ENCODE assay signal across 31 cellular contexts in the genomic region with DNA sequence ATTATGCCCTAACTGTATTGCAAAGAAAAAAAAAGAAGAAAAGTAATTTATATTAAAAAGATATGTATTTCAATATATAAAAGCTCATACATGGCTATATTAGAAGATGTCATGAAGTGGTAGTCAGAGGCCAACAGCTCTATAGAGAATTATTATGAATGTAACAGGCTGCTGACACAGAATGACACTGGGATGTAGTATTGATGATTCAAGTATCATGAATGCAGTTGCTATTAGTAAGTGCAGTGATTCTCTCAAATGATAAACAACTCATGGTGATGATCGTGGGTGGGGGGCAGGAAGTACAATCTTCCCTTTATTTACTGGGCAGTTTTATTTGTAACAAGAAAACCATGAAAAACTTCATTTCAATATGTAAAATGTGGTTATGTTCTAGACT.
A peak's percentile ranks its signal among the peaks of the same experiment; 100 is the strongest.
DNase-seq lines count a peak whose midpoint lies in the region; ATAC-seq, FAIRE-seq and TF ChIP-seq lines count a peak whose summit lies in the region.
"Had no signal": no experiment of that assay in that cellular context is flagged by ENCODE, and none has a peak within 500 bp of the region (broad histone marks: within the 10 kb centered on the region; RNA-seq: fewer than 3 reads in every experiment).

No MANE protein-coding gene starts in this region.

- DNase-seq in HT1080 (ENCODE audit: low read depth) = peak; percentile 37
- DNase-seq in astrocyte (ENCODE audit: low read depth) = peak; percentile 32
- peak in 1 of 2 donors; percentile 71 for DNase-seq in foreskin keratinocyte
- no peak for DNase-seq in A172 (ENCODE audit: low spot score)
- no peak for DNase-seq in GOT3 (lab: John Stamatoyannopoulos, UW)
- no peak for DNase-seq in activated CD8-positive, alpha-beta T cell treated with anti-CD3 and anti-CD28 coated beads, Interleukin-2, amount 10 ng/mL, durations not matched to agents 7 days and 5 days
- no peak for DNase-seq in effector CD8-positive, alpha-beta T cell (lab: John Stamatoyannopoulos, UW)
- DNase-seq: activated CD4-positive, alpha-beta T cell treated with anti-CD3 and anti-CD28 coated beads, Interleukin-2, amount 10 ng/mL, durations not matched to agents 7 days and 5 days; activated CD8-positive, alpha-beta memory T cell treated with anti-CD3 and anti-CD28 coated beads, Interleukin-2, amount 10 ng/mL, durations not matched to agents 7 days and 5 days; activated naive CD4-positive, alpha-beta T cell treated with Interleukin-2 at 50 U/mL for 16 hours; activated T-cell treated with anti-CD3 and anti-CD28 coated beads, Interleukin-2, amount 50 U/mL, for 72 hours; BE2C; DMS79; effector memory CD4-positive, alpha-beta T cell; NCI-H1048; NCI-H1694 treated with DMSO at 0.1 percent for 48 hours; NCI-H524 treated with DMSO at 0.1 percent for 48 hours; NK-92 treated with Interleukin-12 subunit alpha and Interleukin-12 subunit beta, amount 100 ng/mL, for 24 hours; ovary; SIG-M5; stimulated activated CD4-positive, alpha-beta T cell treated with anti-CD3 and anti-CD28 coated beads, Interleukin-2, amount 100 ng/mL, for 48 hours; T-helper 9 cell; trophoblast cell; WERI-Rb-1 had no signal

- H3K27me3 ChIP-seq in ACC112 (ENCODE audit: insufficient read depth, low read length) = no peaks in the 10 kb centered on the region
- H3K27me3 ChIP-seq in astrocyte (ENCODE audit: insufficient read depth, low read length) = no peaks in the 10 kb centered on the region
- no peaks in the 10 kb centered on the region for H3K27me3 ChIP-seq in foreskin keratinocyte
- H3K27me3 ChIP-seq: BE2C, body of pancreas, ovary had no signal

- H3K36me3 Mint-ChIP-seq in astrocyte (ENCODE audit: low read depth, unreplicated experiment) = no peaks in the 10 kb centered on the region
- no peaks in the 10 kb centered on the region for H3K36me3 Mint-ChIP-seq in activated CD8-positive, alpha-beta T cell treated with anti-CD3 and anti-CD28 coated beads, Interleukin-2, amount 10 ng/mL, durations not matched to agents 7 days and 5 days (ENCODE audit: low read depth)
- H3K36me3 Mint-ChIP-seq: activated CD8-positive, alpha-beta memory T cell treated with anti-CD3 and anti-CD28 coated beads, Interleukin-2, amount 10 ng/mL, durations not matched to agents 7 days and 5 days had no signal

- no peaks in the 10 kb centered on the region for H3K27me3 Mint-ChIP-seq in astrocyte (ENCODE audit: low read depth, unreplicated experiment)
- H3K27me3 Mint-ChIP-seq in activated CD8-positive, alpha-beta T cell treated with anti-CD3 and anti-CD28 coated beads, Interleukin-2, amount 10 ng/mL, durations not matched to agents 7 days and 5 days (ENCODE audit: low read depth) = no peaks in the 10 kb centered on the region
- H3K27me3 Mint-ChIP-seq: activated CD4-positive, alpha-beta T cell treated with anti-CD3 and anti-CD28 coated beads, Interleukin-2, amount 10 ng/mL, durations not matched to agents 7 days and 5 days; activated CD8-positive, alpha-beta memory T cell treated with anti-CD3 and anti-CD28 coated beads, Interleukin-2, amount 10 ng/mL, durations not matched to agents 7 days and 5 days had no signal

- POLR2A ChIA-PET in activated CD8-positive, alpha-beta T cell treated with anti-CD3 and anti-CD28 coated beads, Interleukin-2, amount 10 ng/mL, durations not matched to agents 7 days and 5 days (lab: Charles Lee) = no interaction called here

- H3K27ac ChIP-seq in ACC112 (ENCODE audit: low read depth, low read length) (peak overlapping the region; percentile 96), astrocyte (ENCODE audit: low read depth, low read length) (no peak overlapping the region), foreskin keratinocyte (peak overlapping the region; percentile 87)
- H3K27ac ChIP-seq: body of pancreas, HL-60, ovary, WERI-Rb-1 had no signal

- TF ChIP-seq CTCF in astrocyte (IDR thresholded peaks at IDR 0.05; ENCODE audit: insufficient read depth, low read depth, low read length) (no peak), foreskin keratinocyte (conservative IDR thresholded peaks at IDR 0.05) (no peak)

- H3K4me3 ChIP-seq in ACC112 (ENCODE audit: low read depth, low read length) = no peak overlapping the region
- no peak overlapping the region for H3K4me3 ChIP-seq in astrocyte (ENCODE audit: insufficient read depth, low read depth, low read length)
- H3K4me3 ChIP-seq: body of pancreas, lung, ovary had no signal

- peaks cover 11% of the 10 kb centered on the region for H3K4me1 Mint-ChIP-seq in astrocyte (ENCODE audit: low read depth, unreplicated experiment)
- H3K4me1 Mint-ChIP-seq in activated CD8-positive, alpha-beta T cell treated with anti-CD3 and anti-CD28 coated beads, Interleukin-2, amount 10 ng/mL, durations not matched to agents 7 days and 5 days (ENCODE audit: low read depth) = no peaks in the 10 kb centered on the region
- H3K4me1 Mint-ChIP-seq: activated CD4-positive, alpha-beta T cell treated with anti-CD3 and anti-CD28 coated beads, Interleukin-2, amount 10 ng/mL, durations not matched to agents 7 days and 5 days; activated CD8-positive, alpha-beta memory T cell treated with anti-CD3 and anti-CD28 coated beads, Interleukin-2, amount 10 ng/mL, durations not matched to agents 7 days and 5 days had no signal

- no peaks in the 10 kb centered on the region for H3K9me3 ChIP-seq in astrocyte (ENCODE audit: insufficient read depth, low read depth, low read length)
- H3K9me3 ChIP-seq: BE2C, body of pancreas, ovary had no signal

- no peaks in the 10 kb centered on the region for H3K79me2 ChIP-seq in ACC112 (ENCODE audit: control insufficient read depth, insufficient read depth, low read length, unreplicated experiment)
- no peaks in the 10 kb centered on the region for H3K79me2 ChIP-seq in astrocyte (ENCODE audit: insufficient read depth, low read length)

- no peaks in the 10 kb centered on the region for H3K36me3 ChIP-seq in ACC112 (ENCODE audit: insufficient read depth, low read length)
- H3K36me3 ChIP-seq in astrocyte (ENCODE audit: insufficient read depth, low read length) = no peaks in the 10 kb centered on the region
- H3K36me3 ChIP-seq: BE2C, ovary, WERI-Rb-1 had no signal

- CTCF ChIA-PET in activated CD8-positive, alpha-beta T cell treated with anti-CD3 and anti-CD28 coated beads, Interleukin-2, amount 10 ng/mL, durations not matched to agents 7 days and 5 days (lab: Charles Lee) = no interaction called here

- no peak overlapping the region for H3K4me2 ChIP-seq in astrocyte (ENCODE audit: low read length)

- H4K20me1 ChIP-seq in astrocyte (ENCODE audit: insufficient read depth, low read length) = no peaks in the 10 kb centered on the region

- no peak overlapping the region for H3K27ac Mint-ChIP-seq in astrocyte (ENCODE audit: unreplicated experiment)
- H3K27ac Mint-ChIP-seq in activated CD8-positive, alpha-beta T cell treated with anti-CD3 and anti-CD28 coated beads, Interleukin-2, amount 10 ng/mL, durations not matched to agents 7 days and 5 days = no peak overlapping the region
- H3K27ac Mint-ChIP-seq: activated CD4-positive, alpha-beta T cell treated with anti-CD3 and anti-CD28 coated beads, Interleukin-2, amount 10 ng/mL, durations not matched to agents 7 days and 5 days; activated CD8-positive, alpha-beta memory T cell treated with anti-CD3 and anti-CD28 coated beads, Interleukin-2, amount 10 ng/mL, durations not matched to agents 7 days and 5 days; activated T-cell treated with anti-CD3 and anti-CD28 coated beads, Interleukin-2, amount 50 U/mL, for 72 hours had no signal

- peak; percentile 39 for FAIRE-seq in astrocyte (lab: Jason Lieb, UNC)
- FAIRE-seq: A204.1, HepG2 had no signal

- ATAC-seq in foreskin keratinocyte = peak; percentile 74
- no peak for ATAC-seq in activated CD8-positive, alpha-beta T cell treated with anti-CD3 and anti-CD28 coated beads, Interleukin-2, amount 10 ng/mL, durations not matched to agents 7 days and 5 days
- ATAC-seq: activated CD8-positive, alpha-beta memory T cell treated with anti-CD3 and anti-CD28 coated beads, Interleukin-2, amount 10 ng/mL, durations not matched to agents 7 days and 5 days; activated T-cell treated with anti-CD3 and anti-CD28 coated beads, Interleukin-2, amount 50 U/mL, for 72 hours; body of pancreas; HepG2 had no signal

- H3K4me1 ChIP-seq in ACC112 (ENCODE audit: control insufficient read depth, insufficient read depth, low read length, unreplicated experiment) = peaks cover 34% of the 10 kb centered on the region
- H3K4me1 ChIP-seq in astrocyte (ENCODE audit: insufficient read depth, low read length) = peaks cover 15% of the 10 kb centered on the region
- peaks cover 26% of the 10 kb centered on the region for H3K4me1 ChIP-seq in foreskin keratinocyte
- H3K4me1 ChIP-seq: BE2C, body of pancreas had no signal

- no peak overlapping the region for H3K9ac ChIP-seq in astrocyte (ENCODE audit: low read length)

- peaks cover 5% of the 10 kb centered on the region for H3K9me3 Mint-ChIP-seq in astrocyte (ENCODE audit: unreplicated experiment)
- H3K9me3 Mint-ChIP-seq in activated CD8-positive, alpha-beta T cell treated with anti-CD3 and anti-CD28 coated beads, Interleukin-2, amount 10 ng/mL, durations not matched to agents 7 days and 5 days (ENCODE audit: insufficient read depth) = no peaks in the 10 kb centered on the region
- H3K9me3 Mint-ChIP-seq: activated CD4-positive, alpha-beta T cell treated with anti-CD3 and anti-CD28 coated beads, Interleukin-2, amount 10 ng/mL, durations not matched to agents 7 days and 5 days had no signal

- H3K4me3 Mint-ChIP-seq in astrocyte (ENCODE audit: unreplicated experiment) = no peak overlapping the region
- no peak overlapping the region for H3K4me3 Mint-ChIP-seq in activated CD8-positive, alpha-beta T cell treated with anti-CD3 and anti-CD28 coated beads, Interleukin-2, amount 10 ng/mL, durations not matched to agents 7 days and 5 days
- H3K4me3 Mint-ChIP-seq: activated CD4-positive, alpha-beta T cell treated with anti-CD3 and anti-CD28 coated beads, Interleukin-2, amount 10 ng/mL, durations not matched to agents 7 days and 5 days; activated CD8-positive, alpha-beta memory T cell treated with anti-CD3 and anti-CD28 coated beads, Interleukin-2, amount 10 ng/mL, durations not matched to agents 7 days and 5 days; activated T-cell treated with anti-CD3 and anti-CD28 coated beads, Interleukin-2, amount 50 U/mL, for 72 hours; nephron progenitor cell had no signal

- H2AFZ ChIP-seq in ACC112 (ENCODE audit: low read length, unreplicated experiment) (no peak overlapping the region), astrocyte (ENCODE audit: low read depth, low read length) (no peak overlapping the region)

Comparison
In these comparisons a context has a peak if more than half of its experiments do, and no peak if none do; other contexts are left out.
1. DNase-seq: peak in HT1080 (single experiment) and astrocyte (single experiment); none in A172 (single experiment), GOT3 (single experiment), activated CD8-positive, alpha-beta T cell treated with anti-CD3 and anti-CD28 coated beads, Interleukin-2, amount 10 ng/mL, durations not matched to agents 7 days and 5 days (single experiment) and effector CD8-positive, alpha-beta T cell (single experiment).